In the genomic region with DNA sequence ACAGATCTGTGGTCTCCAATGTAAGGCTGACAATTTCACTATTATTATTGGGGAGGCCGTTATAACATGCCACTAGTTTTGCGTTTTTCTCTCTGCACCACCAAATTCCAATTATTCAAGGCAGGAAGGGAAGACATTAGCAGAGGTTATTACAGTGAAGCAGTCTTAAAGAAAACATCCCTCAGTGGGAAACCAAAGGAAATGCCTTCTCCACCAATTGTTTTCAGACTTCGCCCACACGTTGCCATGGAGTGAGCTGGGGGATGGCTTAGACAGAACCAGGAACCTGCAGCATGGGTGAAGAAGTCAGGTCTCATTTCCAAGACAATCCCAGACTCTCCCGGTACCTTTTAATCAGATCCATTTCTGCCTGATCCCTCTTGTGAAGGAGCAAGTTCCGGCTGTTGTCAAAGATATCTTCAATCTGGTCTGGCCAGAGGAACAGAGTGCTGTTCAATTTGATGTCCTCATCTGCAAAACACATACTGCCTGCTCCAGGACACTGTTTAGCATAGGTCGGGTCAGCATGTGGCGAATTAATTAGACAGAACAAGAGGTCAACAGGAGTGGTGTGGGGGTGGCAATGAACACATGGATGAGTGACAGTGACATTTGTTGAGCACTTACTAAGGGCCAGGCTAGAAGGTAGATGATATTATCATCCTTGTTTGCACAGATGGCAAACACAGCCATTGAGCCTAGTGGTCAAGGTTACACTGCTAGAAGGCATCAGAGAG, we compare ENCODE assay signal across 15 cellular contexts. TPM values are rescaled to one million over a fixed set of nuclear protein-coding genes. Genes with fewer than 3 reads are reported as not detected.
DNase-seq lines count a peak whose midpoint lies in the region; ATAC-seq and TF ChIP-seq lines count a peak whose summit lies in the region.
"Had no signal": no experiment of that assay in that cellular context is flagged by ENCODE, and none has a peak within 500 bp of the region (broad histone marks: within the 10 kb centered on the region; RNA-seq: fewer than 3 reads in every experiment).

No MANE protein-coding gene starts in this region.

- no peak overlapping the region for H3K4me3 Mint-ChIP-seq in naive thymus-derived CD8-positive, alpha-beta T cell
- H3K4me3 Mint-ChIP-seq: activated CD4-positive, alpha-beta T cell treated with anti-CD3 and anti-CD28 coated beads, Interleukin-2, amount 10 ng/mL, durations not matched to agents 24 days and 14 days had no signal

- POLR2A ChIA-PET in naive thymus-derived CD8-positive, alpha-beta T cell (lab: Charles Lee), result no interaction called here

- H3K4me1 ChIP-seq in ACC112 (ENCODE audit: control insufficient read depth, insufficient read depth, low read length, unreplicated experiment) (peaks cover 16% of the 10 kb centered on the region), GM23248 (ENCODE audit: insufficient read depth) (peaks cover 27% of the 10 kb centered on the region), transverse colon (no peaks in the 10 kb centered on the region)

- H4K20me1 ChIP-seq in GM23248 (ENCODE audit: insufficient read depth), result no peaks in the 10 kb centered on the region
- H4K20me1 ChIP-seq: BLaER1 treated with 17β-estradiol and CSF1 and Interleukin-3, amounts not matched to agents 10 nM and 100 nM had no signal

- H3K36me3 Mint-ChIP-seq in naive thymus-derived CD8-positive, alpha-beta T cell, result no peaks in the 10 kb centered on the region

- H3K9ac ChIP-seq in GM23248, result no peak overlapping the region
- H3K9ac ChIP-seq: BLaER1 treated with 17β-estradiol and CSF1 and Interleukin-3, amounts not matched to agents 10 nM and 100 nM had no signal

- H3K27me3 ChIP-seq in ACC112 (ENCODE audit: insufficient read depth, low read length), result no peaks in the 10 kb centered on the region
- H3K27me3 ChIP-seq in GM23248 (replicated peaks; ENCODE audit: insufficient read depth), result no peaks in the 10 kb centered on the region
- no peaks in the 10 kb centered on the region for H3K27me3 ChIP-seq in kidney epithelial cell (ENCODE audit: control insufficient read depth, insufficient read depth, low read length)
- no peaks in the 10 kb centered on the region for H3K27me3 ChIP-seq in transverse colon
- H3K27me3 ChIP-seq: BLaER1 treated with 17β-estradiol and CSF1 and Interleukin-3, amounts not matched to agents 10 nM and 100 nM had no signal

- intact Hi-C loops in transverse colon (cut with DNase I; ENCODE audit: low total_unique reads), result no loop called here

- ATAC-seq in naive thymus-derived CD8-positive, alpha-beta T cell, result no peak

- peaks cover 7% of the 10 kb centered on the region for H3F3A ChIP-seq in GM23248 (ENCODE audit: insufficient read depth)

- 48 to 55% methylated on average over 8 of the region's 8 CpGs for WGBS in GM23248 (ENCODE audit: low coverage in 1 of 2, low lambda C conversion rate in 2 of 2, missing lambda C conversion rate in 2 of 2), 2 experiments
- WGBS in transverse colon (ENCODE audit: low coverage in 1 of 2), 2 donors, result 50 to 62% methylated on average over 4 to 8 of the region's 8 CpGs

- H3K27ac ChIP-seq in ACC112 (ENCODE audit: low read depth, low read length) (no peak overlapping the region), GM23248 (0 out of 2 replicates have a peak overlapping the region, but pooled peaks have one; percentile 21), transverse colon (no peak overlapping the region)
- H3K27ac ChIP-seq: BLaER1 treated with 17β-estradiol and CSF1 and Interleukin-3, amounts not matched to agents 10 nM and 100 nM had no signal

- H3K36me3 ChIP-seq in ACC112 (ENCODE audit: insufficient read depth, low read length) (no peaks in the 10 kb centered on the region), GM23248 (ENCODE audit: low read depth) (no peaks in the 10 kb centered on the region), kidney epithelial cell (ENCODE audit: control insufficient read depth, insufficient read depth, low read length) (no peaks in the 10 kb centered on the region), transverse colon (no peaks in the 10 kb centered on the region)
- H3K36me3 ChIP-seq: BLaER1 treated with 17β-estradiol and CSF1 and Interleukin-3, amounts not matched to agents 10 nM and 100 nM had no signal

- in situ Hi-C loops in GM23248 (cut with MboI), result no loop called here
- in situ Hi-C loops in astrocyte of the cerebellum (cut with HindIII; ENCODE audit: low sequenced_read_pairs), result no loop called here
- in situ Hi-C loops in transverse colon (cut with MboI; ENCODE audit: low pct_ligation_motif_present in 1 of 4, low pct_unique_long_range_greater_than_20kb in 1 of 4, low sequenced_read_pairs in 3 of 4), result no loop called here
- in situ Hi-C loops in GM13977 (cut with MboI; ENCODE audit: low pct_unique_long_range_greater_than_20kb, low sequenced_read_pairs, unreplicated experiment), result no loop called here
- in situ Hi-C loops in G401 (cut with HindIII; ENCODE audit: low sequenced_read_pairs), result no loop called here

- no peak overlapping the region for H3K27ac Mint-ChIP-seq in naive thymus-derived CD8-positive, alpha-beta T cell
- H3K27ac Mint-ChIP-seq: activated CD4-positive, alpha-beta T cell treated with anti-CD3 and anti-CD28 coated beads, Interleukin-2, amount 10 ng/mL, durations not matched to agents 24 days and 14 days had no signal

- H3K4me1 Mint-ChIP-seq in naive thymus-derived CD8-positive, alpha-beta T cell, result peaks cover 0 to 6% (median under 1%) of the 10 kb centered on the region in 4 donors

- peak; percentile 74 for DNase-seq in GM23248
- peak; percentile 66 for DNase-seq in astrocyte of the cerebellum (ENCODE audit: low read depth)
- peak; percentile 58 for DNase-seq in kidney epithelial cell (ENCODE audit: low read depth)
- no peak for DNase-seq in transverse colon
- no peak for DNase-seq in GM13977 (ENCODE audit: low spot score)
- DNase-seq in naive thymus-derived CD8-positive, alpha-beta T cell, result no peak
- no peak for DNase-seq in G401 (ENCODE audit: low spot score)
- DNase-seq: activated CD4-positive, alpha-beta T cell treated with anti-CD3 and anti-CD28 coated beads, Interleukin-2, amount 10 ng/mL, durations not matched to agents 24 days and 14 days; activated effector memory CD4-positive, alpha-beta T cell treated with Interleukin-2 at 50 U/mL for 16 hours; cerebellar nuclear complex; NCI-H1092 treated with DMSO at 0.1 percent for 48 hours; stimulated activated CD4-positive, alpha-beta T cell treated with anti-CD3 and anti-CD28 coated beads, Interleukin-4, amount 100 ng/mL, for 1 hour; stimulated activated naive CD4-positive, alpha-beta T cell treated with Interleukin-2 at 50 U/mL for 16 hours had no signal

- TF ChIP-seq EP300 in transverse colon (IDR thresholded peaks at IDR 0.05; ENCODE audit: low read depth), result no peak

- no peak for TF ChIP-seq POLR2A in transverse colon (IDR thresholded peaks at IDR 0.05)

- no peak for TF ChIP-seq CTCF in astrocyte of the cerebellum (IDR thresholded peaks at IDR 0.05; ENCODE audit: low read depth, low read length, missing control alignments)
- no peak for TF ChIP-seq CTCF in kidney epithelial cell (IDR thresholded peaks at IDR 0.05; ENCODE audit: insufficient read depth, low read length, poor library complexity, severe bottlenecking)
- TF ChIP-seq CTCF in transverse colon (IDR thresholded peaks at IDR 0.05), result no peak
- TF ChIP-seq CTCF in GM13977 (IDR thresholded peaks at IDR 0.05; ENCODE audit: extremely low read depth, insufficient read depth, missing control alignments), result no peak

- peaks cover 0 to 21% (median 11%) of the 10 kb centered on the region in 5 donors for H3K27me3 Mint-ChIP-seq in naive thymus-derived CD8-positive, alpha-beta T cell

- H3K9me3 ChIP-seq in GM23248 (ENCODE audit: low read depth) (no peaks in the 10 kb centered on the region), transverse colon (no peaks in the 10 kb centered on the region)
- H3K9me3 ChIP-seq: BLaER1 treated with 17β-estradiol and CSF1 and Interleukin-3, amounts not matched to agents 10 nM and 100 nM had no signal

- H2AFZ ChIP-seq in ACC112 (ENCODE audit: low read length, unreplicated experiment) (peak overlapping the region; percentile 36), GM23248 (peak overlapping the region; percentile 65)

- no peak overlapping the region for H3K4me3 ChIP-seq in ACC112 (ENCODE audit: low read depth, low read length)
- H3K4me3 ChIP-seq in GM23248, result 0 out of 2 replicates have a peak overlapping the region, but pooled peaks have one; percentile 22
- H3K4me3 ChIP-seq in astrocyte of the cerebellum (ENCODE audit: low read depth, low read length), result no peak overlapping the region
- H3K4me3 ChIP-seq in kidney epithelial cell (ENCODE audit: low read depth, low read length), result no peak overlapping the region
- H3K4me3 ChIP-seq in transverse colon, result no peak overlapping the region
- H3K4me3 ChIP-seq: BLaER1 treated with 17β-estradiol and CSF1 and Interleukin-3, amounts not matched to agents 10 nM and 100 nM had no signal

- H3K79me2 ChIP-seq in ACC112 (ENCODE audit: control insufficient read depth, insufficient read depth, low read length, unreplicated experiment) (no peaks in the 10 kb centered on the region), GM23248 (ENCODE audit: insufficient read depth) (no peaks in the 10 kb centered on the region)

- H3K9me3 Mint-ChIP-seq in naive thymus-derived CD8-positive, alpha-beta T cell, result no peaks in the 10 kb centered on the region
- H3K9me3 Mint-ChIP-seq: activated CD4-positive, alpha-beta T cell treated with anti-CD3 and anti-CD28 coated beads, Interleukin-2, amount 10 ng/mL, durations not matched to agents 24 days and 14 days had no signal

- H3K4me2 ChIP-seq in GM23248 (ENCODE audit: unreplicated experiment), result peak overlapping the region; percentile 40

- H3K9me2 ChIP-seq in GM23248 (ENCODE audit: insufficient read depth), result no peaks in the 10 kb centered on the region

RNA-seq across cellular contexts. Expression of gene DNAH3, which starts 46.4 kb away (rescaled TPM):
- not detected in 2 replicates for total RNA-seq in GM23248 (2014; rRNA removed; shearing (Covaris generic))
- not detected in 2 replicates for polyA plus RNA-seq in GM23248 (2016; fragmentation: Nextera tagmentation; extraction: Ambion mirVana)
- total RNA-seq in kidney epithelial cell, result under 0.01 TPM in 1 of 2 replicates, not detected in the other
- total RNA-seq in transverse colon, result 10 to 100 TPM in 1 of 4 donors, 1 to 10 TPM in 3; 1.1 to 28.7 (median 5.5) TPM
- not detected for total RNA-seq in naive thymus-derived CD8-positive, alpha-beta T cell
- not detected for polyA plus RNA-seq in naive thymus-derived CD8-positive, alpha-beta T cell
- not detected in 2 replicates for total RNA-seq in G401 (2014; rRNA removed; shearing (Covaris generic))
- total RNA-seq: activated CD4-positive, alpha-beta T cell treated with anti-CD3 and anti-CD28 coated beads, Interleukin-2, amount 10 ng/mL, durations not matched to agents 24 days and 14 days had no signal

RNA-seq across cellular contexts. Expression of gene LDAF1, which starts 54.2 kb away (rescaled TPM):
- total RNA-seq in GM23248 (2014; rRNA removed; shearing (Covaris generic)), result 30.4 and 67.8 TPM in 2 replicates
- 33.2 and 34.5 TPM in 2 replicates for polyA plus RNA-seq in GM23248 (2016; fragmentation: Nextera tagmentation; extraction: Ambion mirVana)
- 65.0 and 82.9 TPM in 2 replicates for total RNA-seq in kidney epithelial cell
- 10 to 100 TPM; 23.6 to 71.0 (median 59.3) TPM for total RNA-seq in transverse colon
- 10 to 100 TPM in 1 of 2 experiments, 1 to 10 TPM in 1; 8.3 to 10.6 TPM for total RNA-seq in naive thymus-derived CD8-positive, alpha-beta T cell
- polyA plus RNA-seq in naive thymus-derived CD8-positive, alpha-beta T cell, result 10 to 100 TPM; 13.1 to 16.7 (median 16.4) TPM
- total RNA-seq in G401 (2014; rRNA removed; shearing (Covaris generic)), result 13.5 TPM in 1 of 2 replicates, not detected in the other

Comparison
In these comparisons a context has a peak if more than half of its experiments do, and no peak if none do; other contexts are left out.
1. DNase-seq: peak in GM23248 (single experiment), astrocyte of the cerebellum (single experiment) and kidney epithelial cell (single experiment); none in transverse colon (single experiment), GM13977 (single experiment), naive thymus-derived CD8-positive, alpha-beta T cell (0 of 10) and G401 (single experiment).